Comparison of ENCODE assay signal across 19 cellular contexts in the genomic region with DNA sequence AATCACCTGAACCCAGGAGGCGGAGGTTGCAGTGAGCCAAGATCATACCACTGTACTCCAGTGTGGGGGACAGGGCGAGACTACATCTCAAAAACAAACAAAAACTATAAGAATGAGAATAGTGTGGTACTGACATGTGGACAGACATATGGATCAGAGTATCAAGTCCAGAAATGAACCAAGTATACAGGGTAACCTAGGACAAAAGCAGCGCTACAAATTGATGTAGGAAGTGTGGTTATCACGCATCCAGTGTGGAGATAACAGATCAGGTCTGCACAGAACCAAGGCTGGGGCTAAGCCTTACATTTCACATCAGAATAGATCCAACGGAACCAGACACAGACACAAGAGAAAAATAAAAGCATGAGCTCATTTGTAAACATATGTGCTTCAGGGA.
"Had no signal": no experiment of that assay in that cellular context is flagged by ENCODE, and none has a peak within 500 bp of the region (broad histone marks: within the 10 kb centered on the region; RNA-seq: fewer than 3 reads in every experiment).

No MANE protein-coding gene starts in this region.

- H3K27me3 ChIP-seq: dorsolateral prefrontal cortex, ovary, spleen, stomach, thyroid gland, vagina had no signal

- H3K27ac ChIP-seq: lower lobe of right lung, ovary, psoas muscle, skin epidermis, spleen, stomach, thyroid gland, vagina had no signal

- H3K36me3 ChIP-seq: ovary had no signal

- H3K27me3 Mint-ChIP-seq: stimulated activated naive B cell treated with anti-CD40 and anti-IgM and Interleukin-4, amounts not matched to agents 10 μg/mL and 1 μg/mL and 100 μg/mL, for 72 hours had no signal

- H3K9me3 Mint-ChIP-seq: natural killer cell had no signal

- ATAC-seq: left ventricle myocardium superior; lower lobe of right lung; natural killer cell; psoas muscle; right cardiac atrium; stimulated activated naive B cell treated with anti-CD40 and anti-IgM and Interleukin-4, amounts not matched to agents 10 μg/mL and 1 μg/mL and 100 μg/mL, for 72 hours had no signal

- H3K36me3 Mint-ChIP-seq: natural killer cell had no signal

- H3K27ac Mint-ChIP-seq: stimulated activated naive B cell treated with anti-CD40 and anti-IgM and Interleukin-4, amounts not matched to agents 10 μg/mL and 1 μg/mL and 100 μg/mL, for 72 hours had no signal

- H3K4me3 Mint-ChIP-seq: natural killer cell; stimulated activated naive B cell treated with anti-CD40 and anti-IgM and Interleukin-4, amounts not matched to agents 10 μg/mL and 1 μg/mL and 100 μg/mL, for 72 hours had no signal

- DNase-seq: dorsolateral prefrontal cortex; effector CD4-positive, alpha-beta T cell; head of caudate nucleus; left ventricle myocardium superior; lower lobe of right lung; natural killer cell; occipital lobe; ovary; posterior cingulate gyrus; psoas muscle; spleen; stimulated activated CD4-positive, alpha-beta T cell treated with anti-CD3 and anti-CD28 coated beads, Interleukin-4, amount 100 ng/mL, for 4 hours; stimulated activated naive B cell treated with anti-CD40 and anti-IgM and Interleukin-4, amounts not matched to agents 10 μg/mL and 1 μg/mL and 100 μg/mL, for 72 hours; stomach; thyroid gland; trophoblast cell had no signal

- H3K9me3 ChIP-seq: lower lobe of right lung, ovary, psoas muscle, spleen, stomach, thyroid gland, vagina had no signal

- H3K4me1 ChIP-seq: lower lobe of right lung, psoas muscle had no signal

- H3K4me3 ChIP-seq: dorsolateral prefrontal cortex, lower lobe of right lung, ovary, psoas muscle, skin epidermis, spleen, stomach, thyroid gland, vagina had no signal
